In genomic region chr20:5528719-5529256, GRCh38 we compare ENCODE assay signal across 1 cellular context.
TF ChIP-seq lines count a peak whose summit lies in the region.

No MANE protein-coding gene starts in this region.

TF ChIP-seq in HepG2, 621 proteins besides CTCF, POLR2A, EP300 and RAD21 (continued from another document and continues in another):
- TF ChIP-seq ZNF609 (CRISPR knock-in tag; IDR thresholded peaks at IDR 0.05; ENCODE audit: borderline replicate concordance), result peak; percentile 26; the same call in 1 of the 2 replicates
- 0 out of 2 replicates have a peak, but pooled peaks have one; percentile 61 for TF ChIP-seq ZNF691 (CRISPR knock-in tag; IDR thresholded peaks at IDR 0.05; ENCODE audit: borderline replicate concordance, low read depth)
- no peak for TF ChIP-seq PBX3 (CRISPR knock-in tag; IDR thresholded peaks at IDR 0.05; ENCODE audit: borderline replicate concordance)
- 0 out of 2 replicates have a peak, but pooled peaks have one; percentile 25 for TF ChIP-seq MTERF4 (CRISPR knock-in tag; IDR thresholded peaks at IDR 0.05)
- TF ChIP-seq ZFAT (CRISPR knock-in tag; conservative IDR thresholded peaks at IDR 0.05), result no peak
- TF ChIP-seq HNRNPL (IDR thresholded peaks at IDR 0.05; ENCODE audit: low read depth, low read length), result no peak
- 0 out of 2 replicates have a peak, but pooled peaks have one; percentile 31 for TF ChIP-seq ZNF331 (CRISPR knock-in tag; IDR thresholded peaks at IDR 0.05)
- no peak for TF ChIP-seq PLSCR1 (CRISPR knock-in tag; IDR thresholded peaks at IDR 0.05; ENCODE audit: borderline replicate concordance)
- TF ChIP-seq ZNF605 (CRISPR knock-in tag; IDR thresholded peaks at IDR 0.05), result peak; percentile 25; the same call in 1 of the 2 replicates
- 0 out of 2 replicates have a peak, but pooled peaks have one; percentile 45 for TF ChIP-seq ZNF766 (CRISPR knock-in tag; IDR thresholded peaks at IDR 0.05; ENCODE audit: borderline replicate concordance)
- no peak for TF ChIP-seq RFX1 (IDR thresholded peaks at IDR 0.05)
- TF ChIP-seq ELF3 (CRISPR knock-in tag; IDR thresholded peaks at IDR 0.05), result peak; percentile 58; the same call in 1 of the 2 replicates
- peak; percentile 29 for TF ChIP-seq CEBPG (CRISPR knock-in tag; IDR thresholded peaks at IDR 0.05)
- TF ChIP-seq MIER2 (CRISPR knock-in tag; IDR thresholded peaks at IDR 0.05), result peak; percentile 61; the same call in 1 of the 2 replicates
- TF ChIP-seq TEF (CRISPR knock-in tag; IDR thresholded peaks at IDR 0.05), result no peak
- TF ChIP-seq KDM4B (CRISPR knock-in tag; IDR thresholded peaks at IDR 0.05), result peak; percentile 49; the same call in 1 of the 2 replicates
- TF ChIP-seq MLLT10 (CRISPR knock-in tag; IDR thresholded peaks at IDR 0.05), result no peak
- no peak for TF ChIP-seq ZNF383 (CRISPR knock-in tag; IDR thresholded peaks at IDR 0.05; ENCODE audit: borderline replicate concordance)
- no peak for TF ChIP-seq JDP2 (CRISPR knock-in tag; IDR thresholded peaks at IDR 0.05; ENCODE audit: borderline replicate concordance)
- peak; percentile 42; the same call in 1 of the 2 replicates for TF ChIP-seq FOSL2 (CRISPR knock-in tag; IDR thresholded peaks at IDR 0.05)
- TF ChIP-seq HOXA3 (CRISPR knock-in tag; IDR thresholded peaks at IDR 0.05), result no peak
- no peak for TF ChIP-seq ZBTB43 (CRISPR knock-in tag; conservative IDR thresholded peaks at IDR 0.05)
- no peak for TF ChIP-seq ZNF687 (CRISPR knock-in tag; IDR thresholded peaks at IDR 0.05)
- no peak for TF ChIP-seq NAIF1 (CRISPR knock-in tag; IDR thresholded peaks at IDR 0.05; ENCODE audit: borderline replicate concordance)
- no peak for TF ChIP-seq RFX3 (CRISPR knock-in tag; IDR thresholded peaks at IDR 0.05)
- TF ChIP-seq HIVEP1 (CRISPR knock-in tag; IDR thresholded peaks at IDR 0.05), result no peak
- no peak; the same call in 1 of the 2 replicates for TF ChIP-seq ZNF556 (CRISPR knock-in tag; IDR thresholded peaks at IDR 0.05; ENCODE audit: borderline replicate concordance)
- peak; percentile 18; the same call in 1 of the 2 replicates for TF ChIP-seq PBX2 (CRISPR knock-in tag; IDR thresholded peaks at IDR 0.05)
- TF ChIP-seq CCDC6 (CRISPR knock-in tag; IDR thresholded peaks at IDR 0.05), result no peak
- no peak for TF ChIP-seq AHDC1 (CRISPR knock-in tag; IDR thresholded peaks at IDR 0.05; ENCODE audit: borderline replicate concordance)
